Comparison of ENCODE assay signal across 22 cellular contexts in genomic region chr6:5202206-5202605, GRCh38.
"Had no signal": no experiment of that assay in that cellular context is flagged by ENCODE, and none has a peak within 500 bp of the region (broad histone marks: within the 10 kb centered on the region; RNA-seq: fewer than 3 reads in every experiment).

No MANE protein-coding gene starts in this region.

- H3K4me2 ChIP-seq: KMS-11, SK-N-SH had no signal

- H3K27ac ChIP-seq: KMS-11 had no signal

- H3K27ac Mint-ChIP-seq: IgD-negative memory B cell had no signal

- DNase-seq: Kasumi-1, MV-4-11, NCI-H1048, NCI-H1105, NCI-H1417, NCI-H1436 treated with DMSO at 0.1 percent for 48 hours, NCI-H1694, NCI-H187 treated with DMSO at 0.1 percent for 48 hours, NCI-H2029 treated with DMSO at 0.1 percent for 48 hours, NCI-H2171 treated with DMSO at 0.1 percent for 48 hours, NCI-H345, NCI-H510A, NCI-H69, NCI-H774, RPMI8226, SHP77, SK-N-SH, SW 1271 had no signal

- H3K4me3 Mint-ChIP-seq: IgD-negative memory B cell had no signal

- H3K27me3 Mint-ChIP-seq: IgD-negative memory B cell had no signal

- H3K9me3 ChIP-seq: SK-N-SH had no signal

- ATAC-seq: K562 had no signal

- H3K9ac ChIP-seq: KMS-11, SK-N-SH had no signal

- FAIRE-seq: K562, RCC 7860 had no signal

- H3K9me3 Mint-ChIP-seq: IgD-negative memory B cell had no signal

- H3K4me3 ChIP-seq: K562 had no signal
